ENCODE assay signal across 1 cellular context in the genomic region with DNA sequence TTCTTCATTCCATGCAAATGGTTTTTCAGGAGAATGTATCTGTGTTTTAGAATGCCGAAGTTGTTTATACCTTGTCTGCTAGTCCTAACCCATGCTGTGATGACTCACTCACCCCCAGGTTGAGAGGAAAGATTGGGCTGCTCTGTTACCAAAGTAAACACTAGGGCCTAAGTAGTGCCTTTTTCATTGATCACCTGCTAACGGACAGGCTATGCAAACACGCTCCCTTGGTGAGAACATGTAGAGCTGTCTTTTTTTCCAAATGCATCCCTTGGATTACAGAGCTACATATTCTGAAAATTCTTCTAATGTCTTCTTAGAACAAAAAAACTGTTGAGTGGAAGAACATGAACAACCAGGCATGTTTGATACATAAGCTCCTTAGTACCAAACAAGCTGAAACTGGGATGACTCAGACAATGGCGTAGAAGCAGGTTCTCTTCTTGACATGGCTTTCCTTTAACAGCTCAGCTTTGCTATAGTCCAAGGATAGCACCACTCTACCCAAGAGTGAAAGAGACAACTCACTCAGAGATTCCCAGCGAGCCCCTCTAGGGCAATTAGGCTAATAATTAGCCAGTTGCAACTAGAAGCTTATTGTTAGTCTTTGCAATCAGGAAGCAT.
A peak's percentile ranks its signal among the peaks of the same experiment; 100 is the strongest.
TF ChIP-seq lines count a peak whose summit lies in the region.

No MANE protein-coding gene starts in this region.

TF ChIP-seq in A549, 52 proteins besides CTCF, POLR2A, EP300 and RAD21 (continued from another document):
- TF ChIP-seq, protein P1, sequence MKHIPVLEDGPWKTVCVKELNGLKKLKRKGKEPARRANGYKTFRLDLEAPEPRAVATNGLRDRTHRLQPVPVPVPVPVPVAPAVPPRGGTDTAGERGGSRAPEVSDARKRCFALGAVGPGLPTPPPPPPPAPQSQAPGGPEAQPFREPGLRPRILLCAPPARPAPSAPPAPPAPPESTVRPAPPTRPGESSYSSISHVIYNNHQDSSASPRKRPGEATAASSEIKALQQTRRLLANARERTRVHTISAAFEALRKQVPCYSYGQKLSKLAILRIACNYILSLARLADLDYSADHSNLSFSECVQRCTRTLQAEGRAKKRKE (CRISPR knock-in tag; IDR thresholded peaks at IDR 0.05; ENCODE audit: low read depth): no peak
- TF ChIP-seq EHF (CRISPR knock-in tag; IDR thresholded peaks at IDR 0.05) (no peak), HOXA7 (CRISPR knock-in tag; IDR thresholded peaks at IDR 0.05) (no peak), SREBF2 (IDR thresholded peaks at IDR 0.05) (no peak), JUNB (IDR thresholded peaks at IDR 0.05) (peak; percentile 74), SMC3 (IDR thresholded peaks at IDR 0.05) (no peak), CEBPB (IDR thresholded peaks at IDR 0.05) (0 out of 4 replicates have a peak, but pooled peaks of 1 of the 2 experiments have one; percentile 26), FOSB (CRISPR knock-in tag; IDR thresholded peaks at IDR 0.05) (no peak), NFE2L2 (conservative IDR thresholded peaks at IDR 0.05; ENCODE audit: low read length) (no peak), RNF2 (IDR thresholded peaks at IDR 0.05; ENCODE audit: borderline replicate concordance, low read depth) (no peak)
- TF ChIP-seq, protein P2, sequence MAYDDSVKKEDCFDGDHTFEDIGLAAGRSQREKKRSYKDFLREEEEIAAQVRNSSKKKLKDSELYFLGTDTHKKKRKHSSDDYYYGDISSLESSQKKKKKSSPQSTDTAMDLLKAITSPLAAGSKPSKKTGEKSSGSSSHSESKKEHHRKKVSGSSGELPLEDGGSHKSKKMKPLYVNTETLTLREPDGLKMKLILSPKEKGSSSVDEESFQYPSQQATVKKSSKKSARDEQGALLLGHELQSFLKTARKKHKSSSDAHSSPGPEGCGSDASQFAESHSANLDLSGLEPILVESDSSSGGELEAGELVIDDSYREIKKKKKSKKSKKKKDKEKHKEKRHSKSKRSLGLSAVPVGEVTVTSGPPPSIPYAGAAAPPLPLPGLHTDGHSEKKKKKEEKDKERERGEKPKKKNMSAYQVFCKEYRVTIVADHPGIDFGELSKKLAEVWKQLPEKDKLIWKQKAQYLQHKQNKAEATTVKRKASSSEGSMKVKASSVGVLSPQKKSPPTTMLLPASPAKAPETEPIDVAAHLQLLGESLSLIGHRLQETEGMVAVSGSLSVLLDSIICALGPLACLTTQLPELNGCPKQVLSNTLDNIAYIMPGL (CRISPR knock-in tag; IDR thresholded peaks at IDR 0.05; ENCODE audit: borderline replicate concordance): no peak
